8 cellular contexts compared by ENCODE assay signal in genomic region chr16:48385272-48385953, GRCh38. TPM values are rescaled to one million over a fixed set of nuclear protein-coding genes. Genes with fewer than 3 reads are reported as not detected.
DNase-seq lines count a peak whose midpoint lies in the region; ATAC-seq and TF ChIP-seq lines count a peak whose summit lies in the region.

A gene with protein sequence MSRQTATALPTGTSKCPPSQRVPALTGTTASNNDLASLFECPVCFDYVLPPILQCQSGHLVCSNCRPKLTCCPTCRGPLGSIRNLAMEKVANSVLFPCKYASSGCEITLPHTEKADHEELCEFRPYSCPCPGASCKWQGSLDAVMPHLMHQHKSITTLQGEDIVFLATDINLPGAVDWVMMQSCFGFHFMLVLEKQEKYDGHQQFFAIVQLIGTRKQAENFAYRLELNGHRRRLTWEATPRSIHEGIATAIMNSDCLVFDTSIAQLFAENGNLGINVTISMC (minus strand): TSS chr16:48385413. CDS start chr16:48362428, 22,985 bp downstream.

- H2AFZ ChIP-seq in GM23338 (no peak within 1 kb of the TSS), SU-DHL-6 (ENCODE audit: low read depth, low read length, severe bottlenecking) (peak within 1 kb of the TSS; percentile 100), trophoblast cell (ENCODE audit: insufficient read depth, low read length, poor library complexity) (peak within 1 kb of the TSS; percentile 98)

- ATAC-seq in GM23338 (peak; percentile 78), Right ventricle myocardium superior (ENCODE audit: poor library complexity) (peak; percentile 94)

- H3K36me3 ChIP-seq in GM23338 (ENCODE audit: insufficient read depth) (no peaks in the 10 kb centered on the region), SU-DHL-6 (ENCODE audit: low read length) (no peaks in the 10 kb centered on the region), trophoblast cell (ENCODE audit: control insufficient read depth in 1 of 2, insufficient read depth in 2 of 2, low read length in 2 of 2) (no peaks in the 10 kb centered on the region), tibial nerve (no peaks in the 10 kb centered on the region)

- peak within 1 kb of the TSS; percentile 90 for H3K4me2 ChIP-seq in GM23338
- H3K4me2 ChIP-seq in SU-DHL-6 (ENCODE audit: low read depth, low read length, poor library complexity, severe bottlenecking), result peak within 1 kb of the TSS; percentile 95
- peak within 1 kb of the TSS; percentile 86 for H3K4me2 ChIP-seq in trophoblast cell (ENCODE audit: low read length)

- H3K9me3 ChIP-seq in SU-DHL-6 (ENCODE audit: insufficient read depth, low read length), result no peaks in the 10 kb centered on the region
- no peaks in the 10 kb centered on the region for H3K9me3 ChIP-seq in trophoblast cell (ENCODE audit: insufficient read depth, low read depth, low read length)
- H3K9me3 ChIP-seq in tibial nerve, result no peaks in the 10 kb centered on the region

- no peaks in the 10 kb centered on the region for H3K9me2 ChIP-seq in GM23338 (ENCODE audit: insufficient read depth)
- H3K9me2 ChIP-seq in SU-DHL-6 (replicated peaks; ENCODE audit: insufficient read depth, low read length), result no peaks in the 10 kb centered on the region

- H3K9ac ChIP-seq in SU-DHL-6 (ENCODE audit: low read length) (peak within 1 kb of the TSS; percentile 98), trophoblast cell (ENCODE audit: low read length) (peak within 1 kb of the TSS; percentile 99)

- peak within 1 kb of the TSS; percentile 99 for H2AK5ac ChIP-seq in trophoblast cell (ENCODE audit: low read length)

- H4K20me1 ChIP-seq in GM23338 (replicated peaks; ENCODE audit: insufficient read depth) (peaks cover 2% of the 10 kb centered on the region; the same call in 1 of the 2 replicates), SU-DHL-6 (ENCODE audit: low read depth, low read length) (peaks cover 31% of the 10 kb centered on the region)

- peaks cover 17% of the 10 kb centered on the region for H3K79me1 ChIP-seq in trophoblast cell (ENCODE audit: low read length)

- H3K27ac ChIP-seq in GM23338 (ENCODE audit: low read depth) (peak within 1 kb of the TSS; percentile 99), SU-DHL-6 (ENCODE audit: low read depth, low read length) (peak within 1 kb of the TSS; percentile 72), trophoblast cell (ENCODE audit: low read depth, low read length) (peak within 1 kb of the TSS; percentile 100), tibial nerve (peak within 1 kb of the TSS; percentile 99 to 100 (median 100))

- H3K4me1 ChIP-seq in GM23338 (ENCODE audit: insufficient read depth), result peaks cover 33% of the 10 kb centered on the region
- H3K4me1 ChIP-seq in trophoblast cell (ENCODE audit: control insufficient read depth in 1 of 2, insufficient read depth in 2 of 2, low read length in 2 of 2), result no peaks in the 10 kb centered on the region
- H3K4me1 ChIP-seq in tibial nerve, result peaks cover 0 to 49% (median 27%) of the 10 kb centered on the region in 4 donors

- peak within 1 kb of the TSS; percentile 100 for H3K14ac ChIP-seq in trophoblast cell (ENCODE audit: low read length)

- H3K9me3 Mint-ChIP-seq in GM23338, result no peaks in the 10 kb centered on the region
- peaks cover under 1% of the 10 kb centered on the region for H3K9me3 Mint-ChIP-seq in activated naive CD8-positive, alpha-beta T cell treated with anti-CD3 and anti-CD28 coated beads for 36 hours

- peak; percentile 85 to 94 for TF ChIP-seq POLR2A in tibial nerve (IDR thresholded peaks at IDR 0.05)

- H3K18ac ChIP-seq in trophoblast cell (ENCODE audit: low read length), result peak within 1 kb of the TSS; percentile 99

- H3K4me3 Mint-ChIP-seq in GM23338, result peak within 1 kb of the TSS; percentile 92
- H3K4me3 Mint-ChIP-seq in activated naive CD8-positive, alpha-beta T cell treated with anti-CD3 and anti-CD28 coated beads for 36 hours, result peak within 1 kb of the TSS; percentile 97

- H3K36me3 Mint-ChIP-seq in GM23338 (ENCODE audit: low read depth), result peaks cover 3% of the 10 kb centered on the region; the same call in 2 of the 3 replicates
- peaks cover 16% of the 10 kb centered on the region for H3K36me3 Mint-ChIP-seq in activated naive CD8-positive, alpha-beta T cell treated with anti-CD3 and anti-CD28 coated beads for 36 hours

- H3K79me2 ChIP-seq in GM23338 (replicated peaks; ENCODE audit: insufficient read depth) (peaks cover 41% of the 10 kb centered on the region), SU-DHL-6 (ENCODE audit: insufficient read depth, low read length) (peaks cover 41% of the 10 kb centered on the region), trophoblast cell (ENCODE audit: control insufficient read depth, insufficient read depth, low read length, poor library complexity) (peaks cover 27% of the 10 kb centered on the region)

- DNase-seq in GF-D8 (lab: John Stamatoyannopoulos, UW) (peak; percentile 34), GM23338 (ENCODE audit: low spot score) (peak; percentile 89), LNCaP clone FGC (ENCODE audit: low read depth) (no peak), Right ventricle myocardium superior (peak; percentile 92), trophoblast cell (peak; percentile 63 to 91), tibial nerve (ENCODE audit: low spot score in 2 of 2) (peak; percentile 77 to 82)
- peak; percentile 90 for DNase-seq in activated naive CD8-positive, alpha-beta T cell treated with anti-CD3 and anti-CD28 coated beads for 36 hours

- TF ChIP-seq CTCF in GM23338 (conservative IDR thresholded peaks at IDR 0.05; ENCODE audit: low read depth in 2 of 2), result no peak
- TF ChIP-seq CTCF in LNCaP clone FGC (IDR thresholded peaks at IDR 0.05; ENCODE audit: control insufficient read depth, extremely low read depth, insufficient read depth), result no peak; the same call in 1 of the 2 replicates
- TF ChIP-seq CTCF in SU-DHL-6 (IDR thresholded peaks at IDR 0.05; ENCODE audit: insufficient read depth, low read length, poor library complexity, severe bottlenecking), result no peak
- TF ChIP-seq CTCF in tibial nerve (IDR thresholded peaks at IDR 0.05), result peak in 2 of 5 experiments; percentile 35 to 50

- intact Hi-C loops in Right ventricle myocardium superior (cut with DNase I), result no loop called here

- peak within 1 kb of the TSS; percentile 100 for H4K12ac ChIP-seq in trophoblast cell (ENCODE audit: low read depth, low read length)

- H3K4ac ChIP-seq in trophoblast cell (ENCODE audit: low read depth, low read length), result peak within 1 kb of the TSS; percentile 100

- whole genome bisulfite sequencing in trophoblast cell (ENCODE audit: extremely low coverage, insufficient coverage, insufficient read length), result no CpG with 5 or more reads among the region's 96 CpGs
- 0 to 1% methylated on average over 1 to 66 of the region's 96 CpGs for WGBS in tibial nerve, 2 donors

- peak within 1 kb of the TSS; percentile 100 for H4K8ac ChIP-seq in trophoblast cell (ENCODE audit: low read depth, low read length)

- H2BK120ac ChIP-seq in trophoblast cell (ENCODE audit: insufficient read depth, low read length, poor library complexity), result peak within 1 kb of the TSS; percentile 100

- H3K4me3 ChIP-seq in GM23338 (peak within 1 kb of the TSS; percentile 78), LNCaP clone FGC (ENCODE audit: low read depth, low read length) (peak within 1 kb of the TSS; percentile 83), SU-DHL-6 (ENCODE audit: insufficient read depth, low read length, poor library complexity, severe bottlenecking) (peak within 1 kb of the TSS; percentile 93), trophoblast cell (ENCODE audit: low read depth, low read length) (peak within 1 kb of the TSS; percentile 96), tibial nerve (peak within 1 kb of the TSS; percentile 56 to 99 (median 90))

- H3K27me3 ChIP-seq in GM23338 (ENCODE audit: insufficient read depth) (no peaks in the 10 kb centered on the region), SU-DHL-6 (ENCODE audit: low read length) (no peaks in the 10 kb centered on the region), trophoblast cell (ENCODE audit: insufficient read depth, low read length) (no peaks in the 10 kb centered on the region), tibial nerve (no peaks in the 10 kb centered on the region)

- H3K27ac Mint-ChIP-seq in GM23338, result peak within 1 kb of the TSS; percentile 99
- peak within 1 kb of the TSS; percentile 93 for H3K27ac Mint-ChIP-seq in activated naive CD8-positive, alpha-beta T cell treated with anti-CD3 and anti-CD28 coated beads for 36 hours

- peak within 1 kb of the TSS; percentile 100 for H4K91ac ChIP-seq in trophoblast cell (ENCODE audit: low read depth, low read length)

- peak within 1 kb of the TSS; percentile 100 for H2BK5ac ChIP-seq in trophoblast cell (ENCODE audit: low read depth, low read length, poor library complexity)

- TF ChIP-seq EP300 in tibial nerve (IDR thresholded peaks at IDR 0.05), result peak in 1 of 2 donors; percentile 77

- H3F3A ChIP-seq in GM23338 (replicated peaks; ENCODE audit: low read depth) (peaks cover 15% of the 10 kb centered on the region), SU-DHL-6 (ENCODE audit: insufficient read depth) (no peaks in the 10 kb centered on the region; the same call in 1 of the 2 replicates)

- H3K27me3 Mint-ChIP-seq in GM23338 (ENCODE audit: insufficient read depth, low read depth, poor library complexity), result peaks cover 8% of the 10 kb centered on the region
- H3K27me3 Mint-ChIP-seq in activated naive CD8-positive, alpha-beta T cell treated with anti-CD3 and anti-CD28 coated beads for 36 hours, result no peaks in the 10 kb centered on the region

- no peak within 1 kb of the TSS for H3K23ac ChIP-seq in trophoblast cell (ENCODE audit: low read length)

- peaks cover 35% of the 10 kb centered on the region for H3K4me1 Mint-ChIP-seq in GM23338
- H3K4me1 Mint-ChIP-seq in activated naive CD8-positive, alpha-beta T cell treated with anti-CD3 and anti-CD28 coated beads for 36 hours, result peaks cover 22% of the 10 kb centered on the region

- peak within 1 kb of the TSS; percentile 72 for H2BK12ac ChIP-seq in trophoblast cell (ENCODE audit: low read length)

TF ChIP-seq in GM23338, 12 proteins besides CTCF, POLR2A, EP300 and RAD21 (continues in another document):
- TF ChIP-seq JUNB (IDR thresholded peaks at IDR 0.05; ENCODE audit: unreplicated experiment), result no peak
- no peak for TF ChIP-seq EZH2 (IDR thresholded peaks at IDR 0.05; ENCODE audit: low read depth, unreplicated experiment)
- 0 out of 2 replicates have a peak, but pooled peaks have one; percentile 18 for TF ChIP-seq CREB1 (CRISPR knock-in tag; IDR thresholded peaks at IDR 0.05; ENCODE audit: low read depth)

RNA-seq across cellular contexts. Expression of the gene that starts here (rescaled TPM):
- 47.0 and 52.7 TPM in 2 replicates for total RNA-seq in GM23338 (2014; rRNA removed; shearing (Covaris generic))
- 35.1 and 42.0 TPM in 2 replicates for polyA plus RNA-seq in GM23338 (2016; fragmentation: Nextera tagmentation; extraction: Ambion mirVana)
- 10 to 100 TPM; 16.2 to 18.3 TPM for total RNA-seq in activated naive CD8-positive, alpha-beta T cell treated with anti-CD3 and anti-CD28 coated beads for 36 hours
- total RNA-seq in Right ventricle myocardium superior (11.4 TPM), tibial nerve (10 to 100 TPM; 26.1 to 44.3 (median 40.1) TPM)
- 76.1 and 80.1 TPM in 2 replicates for polyA plus RNA-seq in trophoblast cell (2013)
